Comparison of ENCODE assay signal across 12 cellular contexts in the genomic region with DNA sequence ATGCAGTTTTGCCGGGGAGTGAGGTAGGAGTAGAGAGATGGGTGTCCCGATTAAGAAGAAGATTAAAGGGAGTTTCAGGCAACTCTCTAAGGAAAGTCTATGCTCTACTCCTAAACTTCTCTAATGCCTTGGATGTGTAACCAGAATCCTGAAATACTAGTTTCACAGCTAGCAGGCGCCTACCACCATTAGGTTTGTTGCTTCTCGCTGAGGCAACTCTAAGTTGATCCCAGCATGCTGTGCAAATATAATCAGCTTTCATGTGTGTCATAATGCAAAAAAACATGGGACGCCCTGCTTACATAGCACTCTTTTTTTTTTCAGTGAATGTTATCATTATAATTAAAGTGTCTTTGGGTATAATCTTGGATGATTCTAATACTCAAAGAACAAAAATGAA.
"Had no signal": no experiment of that assay in that cellular context is flagged by ENCODE, and none has a peak within 500 bp of the region (broad histone marks: within the 10 kb centered on the region; RNA-seq: fewer than 3 reads in every experiment).

No MANE protein-coding gene starts in this region.

- H3K4me3 ChIP-seq: neural progenitor cell, pancreas, tibial artery had no signal

- ATAC-seq: activated CD8-positive, alpha-beta memory T cell treated with anti-CD3 and anti-CD28 coated beads, Interleukin-2, amount 10 ng/mL, durations not matched to agents 7 days and 5 days; activated naive CD4-positive, alpha-beta T cell treated with anti-CD3 and anti-CD28 coated beads, Interleukin-2, amount 50 U/mL, for 72 hours; left lobe of liver had no signal

- DNase-seq: activated CD4-positive, alpha-beta T cell treated with anti-CD3 and anti-CD28 coated beads, Interleukin-2, amount 50 U/mL, for 4 hours; activated CD4-positive, CD25-positive, alpha-beta regulatory T cell; activated CD8-positive, alpha-beta memory T cell treated with anti-CD3 and anti-CD28 coated beads, Interleukin-2, amount 10 ng/mL, durations not matched to agents 7 days and 5 days; activated effector memory CD4-positive, alpha-beta T cell treated with anti-CD3 and anti-CD28 coated beads, Interleukin-2, amount 50 U/mL, for 16 hours; activated T-cell treated with anti-CD3 and anti-CD28 coated beads, Interleukin-2, amount 50 U/mL, for 24 hours; aorta; pancreas; T-helper 2 cell; tibial artery had no signal

- H3K36me3 ChIP-seq: neural progenitor cell, pancreas, tibial artery had no signal

- H3K9me3 ChIP-seq: pancreas, tibial artery had no signal

- H3K9ac ChIP-seq: neural progenitor cell had no signal

- H3K4me1 ChIP-seq: pancreas had no signal

- H3K27ac ChIP-seq: neural progenitor cell, pancreas, tibial artery had no signal

- H3K27me3 ChIP-seq: neural progenitor cell, pancreas, tibial artery had no signal
